ENCODE assay signal across 9 cellular contexts in the genomic region with DNA sequence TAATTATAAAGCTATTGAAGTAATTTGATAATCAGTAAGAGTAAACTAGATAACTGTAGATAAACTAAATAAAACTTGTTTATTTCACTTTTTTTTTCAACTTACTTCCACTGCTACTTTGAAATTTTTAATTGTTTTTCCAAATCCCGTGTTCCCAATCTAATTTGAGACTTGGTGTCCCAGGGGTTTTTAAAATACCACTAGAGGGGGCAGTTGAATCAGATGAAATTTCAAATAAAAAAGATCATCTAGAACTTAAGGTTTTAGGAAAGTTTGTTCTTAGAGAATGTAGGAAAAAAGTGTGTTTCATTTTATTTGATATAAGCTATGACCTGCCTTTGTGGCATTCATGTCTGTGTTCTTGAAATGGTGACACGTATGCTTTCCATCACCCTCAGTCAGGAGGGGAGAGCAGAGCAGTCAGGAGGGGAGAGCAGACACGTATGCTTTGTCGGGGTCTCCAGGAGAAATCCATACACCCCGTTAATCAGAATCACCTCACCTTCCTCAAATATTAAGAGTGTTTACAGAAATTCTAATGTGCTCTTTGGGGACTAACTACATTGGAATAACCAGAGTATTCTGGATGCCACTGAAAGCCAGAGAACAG. TPM values are rescaled to one million over a fixed set of nuclear protein-coding genes. Genes with fewer than 3 reads are reported as not detected.
DNase-seq lines count a peak whose midpoint lies in the region; ATAC-seq and TF ChIP-seq lines count a peak whose summit lies in the region.
"Had no signal": no experiment of that assay in that cellular context is flagged by ENCODE, and none has a peak within 500 bp of the region (broad histone marks: within the 10 kb centered on the region; RNA-seq: fewer than 3 reads in every experiment).

No MANE protein-coding gene starts in this region.

- no peaks in the 10 kb centered on the region for H3K9me3 ChIP-seq in neural progenitor cell (ENCODE audit: low read depth)

- H3K27ac ChIP-seq in dorsolateral prefrontal cortex: no peak overlapping the region
- H3K27ac ChIP-seq in neural progenitor cell: no peak overlapping the region

- H3K9me3 Mint-ChIP-seq in neural progenitor cell: peaks cover 4% of the 10 kb centered on the region

- intact Hi-C loops in dorsolateral prefrontal cortex (cut with DNase I): loop anchor here (2.0 to 10.0 kb wide), 3 partner anchors 137 to 1220 kb away; no protein-coding TSS in a partner anchor

- no peak for ATAC-seq in GM19328 (IDR thresholded peaks at IDR 0.05; ENCODE audit: unreplicated experiment)
- no peak for ATAC-seq in HG03460 (IDR thresholded peaks at IDR 0.05; ENCODE audit: unreplicated experiment)
- no peak for ATAC-seq in GM18907 (IDR thresholded peaks at IDR 0.05; ENCODE audit: unreplicated experiment)

- peaks cover 2% of the 10 kb centered on the region for H3K27me3 Mint-ChIP-seq in neural progenitor cell (ENCODE audit: insufficient read depth, low read depth)

- peaks cover 35% of the 10 kb centered on the region for H3K4me1 Mint-ChIP-seq in neural progenitor cell

- H3K27me3 ChIP-seq in dorsolateral prefrontal cortex (no peaks in the 10 kb centered on the region), neural progenitor cell (peaks cover 17% of the 10 kb centered on the region)

- H3K4me1 ChIP-seq in neural progenitor cell: peaks cover 12% of the 10 kb centered on the region

- H3K4me2 ChIP-seq in neural progenitor cell: peak overlapping the region; percentile 11

- no peak overlapping the region for H3K9ac ChIP-seq in neural progenitor cell

- peaks cover 8% of the 10 kb centered on the region for H3F3A ChIP-seq in neural progenitor cell (ENCODE audit: low read depth)

- H3K36me3 Mint-ChIP-seq in neural progenitor cell: no peaks in the 10 kb centered on the region

- H3K36me3 ChIP-seq in neural progenitor cell: no peaks in the 10 kb centered on the region

- H4K20me1 ChIP-seq in neural progenitor cell (ENCODE audit: low read depth): peaks cover 4% of the 10 kb centered on the region

- no peak overlapping the region for H3K27ac Mint-ChIP-seq in neural progenitor cell

- H3K4me3 ChIP-seq in dorsolateral prefrontal cortex (no peak overlapping the region), neural progenitor cell (no peak overlapping the region)

- H3K4me3 Mint-ChIP-seq in neural progenitor cell: no peak overlapping the region

- DNase-seq in GM03348 (ENCODE audit: low spot score) (peak; percentile 28), NCI-H748 (lab: John Stamatoyannopoulos, UW; ENCODE audit: unreplicated experiment) (peak; percentile 23), dorsolateral prefrontal cortex (no peak), neural progenitor cell (ENCODE audit: low spot score) (peak; percentile 12)
- DNase-seq: NCI-H526 treated with DMSO at 0.1 percent for 48 hours, occipital lobe had no signal

- H3K79me2 ChIP-seq in neural progenitor cell (ENCODE audit: low read depth): no peaks in the 10 kb centered on the region

- no peak overlapping the region for H2AFZ ChIP-seq in neural progenitor cell (replicated peaks)

- peak; percentile 23 to 75 (median 59) for TF ChIP-seq CTCF in dorsolateral prefrontal cortex (IDR thresholded peaks at IDR 0.05 in 54 of 56, conservative IDR thresholded peaks at IDR 0.05 in 2 of 56; ENCODE audit: low read depth in 1 of 56, partially characterized antibody in 56 of 56)
- TF ChIP-seq CTCF in neural progenitor cell (IDR thresholded peaks at IDR 0.05): peak; percentile 74

RNA-seq across cellular contexts. Expression of gene C10orf67, which starts 49.9 kb away (rescaled TPM):
- total RNA-seq in dorsolateral prefrontal cortex: 1 to 10 TPM in 76 of 120 experiments, under 1 TPM in 43, not detected in 1; 0.26 to 2.7 (median 1.2) TPM
- total RNA-seq in neural progenitor cell (ENCODE audit: low replicate concordance): not detected in 2 replicates

Comparison
In these comparisons a context has a peak if more than half of its experiments do, and no peak if none do; other contexts are left out.
1. DNase-seq: peak in GM03348 (single experiment), NCI-H748 (single experiment) and neural progenitor cell (single experiment); none in dorsolateral prefrontal cortex (0 of 10).